Comparison of ENCODE assay signal across 8 cellular contexts in genomic region chr7:112454191-112454590, GRCh38. TPM values are rescaled to one million over a fixed set of nuclear protein-coding genes. Genes with fewer than 3 reads are reported as not detected.
DNase-seq lines count a peak whose midpoint lies in the region; ATAC-seq and TF ChIP-seq lines count a peak whose summit lies in the region.
"Not testable (repeated sequence)": the region's sequence is repeated elsewhere in the genome, so short reads cannot be mapped to it uniquely, and the experiment has no call there.

No MANE protein-coding gene starts in this region.

- not testable (repeated sequence) for H3K27ac Mint-ChIP-seq in neural crest cell (ENCODE audit: unreplicated experiment); type B pancreatic cell

- H3K27me3 Mint-ChIP-seq in neural crest cell (ENCODE audit: low read depth); type B pancreatic cell: not testable (repeated sequence)

- peak overlapping the region; percentile 94 for H3K4me2 ChIP-seq in smooth muscle cell

- not testable (repeated sequence) for DNase-seq in NB4 (ENCODE audit: low read depth); neural crest cell (ENCODE audit: low read depth, low spot score); smooth muscle cell (lab: John Stamatoyannopoulos, UW; ENCODE audit: unreplicated experiment); type B pancreatic cell (ENCODE audit: extremely low spot score, unreplicated experiment)
- DNase-seq in body of pancreas: peak in 1 of 4 donors; percentile 26
- DNase-seq in erythroblast (lab: John Stamatoyannopoulos, UW): peak; percentile 3 to 16
- DNase-seq in right cardiac atrium: peak in 1 of 3 donors; percentile 38

- not testable (repeated sequence) for H3K9ac ChIP-seq in smooth muscle cell (ENCODE audit: low read depth)

- H3K79me2 ChIP-seq in ACC112 (ENCODE audit: control insufficient read depth, insufficient read depth, low read length, unreplicated experiment): peaks cover 69% of the 10 kb centered on the region
- H3K79me2 ChIP-seq in smooth muscle cell (ENCODE audit: low read depth): peaks cover 84% of the 10 kb centered on the region

- not testable (repeated sequence) for H3K9me3 ChIP-seq in body of pancreas; right cardiac atrium (ENCODE audit: control insufficient read depth, low read length); smooth muscle cell (replicated peaks; ENCODE audit: low read depth)

- 30 to 37% methylated on average over 6 of the region's 6 CpGs for WGBS in body of pancreas, 2 donors
- WGBS in right cardiac atrium: 81% methylated on average over 6 of the region's 6 CpGs
- WGBS in smooth muscle cell (ENCODE audit: low lambda C conversion rate): 96% methylated on average over 6 of the region's 6 CpGs

- TF ChIP-seq POLR2A in NB4 (IDR thresholded peaks at IDR 0.05; ENCODE audit: extremely low read depth, insufficient read length); body of pancreas (IDR thresholded peaks at IDR 0.05); erythroblast (IDR thresholded peaks at IDR 0.05; ENCODE audit: low read length): not testable (repeated sequence)

- not testable (repeated sequence) for H3K9me3 Mint-ChIP-seq in neural crest cell, type B pancreatic cell

- not testable (repeated sequence) for H3K36me3 Mint-ChIP-seq in neural crest cell (ENCODE audit: low read depth)
- H3K36me3 Mint-ChIP-seq in type B pancreatic cell: peaks cover 19% of the 10 kb centered on the region

- not testable (repeated sequence) for ATAC-seq in body of pancreas, right cardiac atrium

- H3K4me1 ChIP-seq in ACC112 (ENCODE audit: control insufficient read depth, insufficient read depth, low read length, unreplicated experiment) (peaks cover 18% of the 10 kb centered on the region), body of pancreas (peaks cover 42% of the 10 kb centered on the region), smooth muscle cell (ENCODE audit: low read depth) (peaks cover 24% of the 10 kb centered on the region)
- H3K4me1 ChIP-seq in right cardiac atrium (ENCODE audit: control insufficient read depth, insufficient read depth, low read length): not testable (repeated sequence)

- peaks cover 36% of the 10 kb centered on the region for H3K4me1 Mint-ChIP-seq in neural crest cell
- not testable (repeated sequence) for H3K4me1 Mint-ChIP-seq in type B pancreatic cell (ENCODE audit: unreplicated experiment)

- peaks cover 32% of the 10 kb centered on the region for H3K36me3 ChIP-seq in ACC112 (ENCODE audit: insufficient read depth, low read length)
- H3K36me3 ChIP-seq in body of pancreas (replicated peaks in 1 of 2; ENCODE audit: insufficient read depth in 1 of 2, low read depth in 2 of 2): peaks cover 0 to 16% of the 10 kb centered on the region in 2 donors
- H3K36me3 ChIP-seq in smooth muscle cell (ENCODE audit: low read depth): peaks cover 32% of the 10 kb centered on the region

- intact Hi-C loops in body of pancreas (cut with DNase I); right cardiac atrium (cut with DNase I): not testable (repeated sequence)

- H3K27ac ChIP-seq in ACC112 (ENCODE audit: low read depth, low read length) (peak overlapping the region; percentile 88; the same call in 1 of the 2 replicates), body of pancreas (peak overlapping the region in 3 of 4 donors; percentile 99 to 100 (median 100)), right cardiac atrium (ENCODE audit: low read length) (peak overlapping the region; percentile 57), smooth muscle cell (ENCODE audit: low read depth) (peak overlapping the region; percentile 99)

- H3K4me3 ChIP-seq in ACC112 (ENCODE audit: low read depth, low read length) (peak overlapping the region; percentile 90; the same call in 1 of the 2 replicates), NB4 (ENCODE audit: low read depth, low read length) (peak overlapping the region; percentile 81), smooth muscle cell (peak overlapping the region; percentile 100)
- not testable (repeated sequence) for H3K4me3 ChIP-seq in body of pancreas; right cardiac atrium (ENCODE audit: low read length)

- TF ChIP-seq CTCF in NB4 (IDR thresholded peaks at IDR 0.05; ENCODE audit: low read depth, low read length); smooth muscle cell (IDR thresholded peaks at IDR 0.05; ENCODE audit: borderline replicate concordance, insufficient read depth, poor library complexity, severe bottlenecking); type B pancreatic cell (conservative IDR thresholded peaks at IDR 0.05): not testable (repeated sequence)
- peak in 1 of 7 experiments; percentile 14 for TF ChIP-seq CTCF in body of pancreas (IDR thresholded peaks at IDR 0.05)
- peak; percentile 27 for TF ChIP-seq CTCF in neural crest cell (conservative IDR thresholded peaks at IDR 0.05)

- H3K27me3 ChIP-seq in ACC112 (ENCODE audit: insufficient read depth, low read length); body of pancreas; right cardiac atrium (ENCODE audit: control insufficient read depth, insufficient read depth); smooth muscle cell (ENCODE audit: low read depth): not testable (repeated sequence)

- H3K4me3 Mint-ChIP-seq in neural crest cell (peak overlapping the region; percentile 44), type B pancreatic cell (peak overlapping the region; percentile 23)

- peaks cover 12% of the 10 kb centered on the region for H3F3A ChIP-seq in smooth muscle cell (ENCODE audit: low read depth)

- peaks cover 87% of the 10 kb centered on the region for H4K20me1 ChIP-seq in smooth muscle cell (ENCODE audit: low read depth)

- H2AFZ ChIP-seq in ACC112 (ENCODE audit: low read length, unreplicated experiment); smooth muscle cell (ENCODE audit: low read depth): not testable (repeated sequence)

RNA-seq across cellular contexts. Expression of gene IFRD1, which starts 3.9 kb away (rescaled TPM):
- total RNA-seq in body of pancreas (100 to 1,000 TPM; 119 to 154 TPM), right cardiac atrium (10 to 100 TPM; 24.1 to 51.7 (median 26.8) TPM), neural crest cell (76.6 and 78.7 TPM in 2 replicates), smooth muscle cell (150 and 155 TPM in 2 replicates), type B pancreatic cell (ENCODE audit: low replicate concordance) (78.4 and 93.1 TPM in 2 replicates)
- polyA plus RNA-seq in right cardiac atrium (28.6 TPM), smooth muscle cell (70.5 and 82.9 TPM in 2 replicates)

RNA-seq across cellular contexts. Expression of gene LSMEM1, which starts 26.6 kb away (rescaled TPM):
- total RNA-seq in body of pancreas (1 to 10 TPM; 2.3 to 6.0 TPM), right cardiac atrium (1 to 10 TPM in 3 of 4 donors, under 1 TPM in 1; 0.74 to 3.0 (median 1.4) TPM), neural crest cell (0.61 and 0.72 TPM in 2 replicates), smooth muscle cell (0.58 and 2.0 TPM in 2 replicates), type B pancreatic cell (ENCODE audit: low replicate concordance) (0.98 and 1.9 TPM in 2 replicates)
- polyA plus RNA-seq in right cardiac atrium (2.5 TPM), smooth muscle cell (0.81 and 1.4 TPM in 2 replicates)
